Comparison of ENCODE assay signal across 9 cellular contexts in the genomic region with DNA sequence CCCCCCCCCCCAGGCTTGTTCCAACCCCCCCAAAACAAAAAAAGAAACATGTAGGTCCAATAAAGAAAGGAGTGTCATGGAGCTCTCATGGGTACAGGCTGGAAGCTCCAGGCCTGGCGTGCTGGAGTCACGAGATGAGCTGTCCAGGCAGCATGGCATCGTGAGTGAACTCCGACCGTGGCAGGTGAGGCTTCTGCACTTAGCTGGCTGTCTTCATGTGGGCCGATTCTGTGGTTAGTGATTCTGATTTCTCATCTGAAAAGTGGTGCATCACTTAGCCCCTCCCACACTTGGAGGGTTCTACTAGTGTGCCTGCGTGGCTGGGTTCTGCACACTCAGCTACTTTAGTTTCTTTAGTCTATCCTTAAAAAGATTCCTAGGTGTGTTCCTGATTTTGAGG.
DNase-seq lines count a peak whose midpoint lies in the region; ATAC-seq, FAIRE-seq and TF ChIP-seq lines count a peak whose summit lies in the region.
"Had no signal": no experiment of that assay in that cellular context is flagged by ENCODE, and none has a peak within 500 bp of the region (broad histone marks: within the 10 kb centered on the region; RNA-seq: fewer than 3 reads in every experiment).

No MANE protein-coding gene starts in this region.

- peak; percentile 61 for ATAC-seq in HG03521 (IDR thresholded peaks at IDR 0.05; ENCODE audit: unreplicated experiment)
- peak; percentile 87 to 93 for ATAC-seq in activated T-cell treated with anti-CD3 and anti-CD28 coated beads, Interleukin-2, amount 50 U/mL, for 4 hours

- H3K4me3 Mint-ChIP-seq in activated T-cell treated with anti-CD3 and anti-CD28 coated beads, Interleukin-2, amount 50 U/mL, for 4 hours: peak overlapping the region; percentile 49

- no peak overlapping the region for H3K27ac ChIP-seq in prostate gland
- H3K27ac ChIP-seq: ascending aorta had no signal

- H3K4me1 ChIP-seq in prostate gland (replicated peaks): no peaks in the 10 kb centered on the region

- H3K9me3 Mint-ChIP-seq in activated T-cell treated with anti-CD3 and anti-CD28 coated beads, Interleukin-2, amount 50 U/mL, for 4 hours: no peaks in the 10 kb centered on the region

- TF ChIP-seq CTCF in prostate gland (IDR thresholded peaks at IDR 0.05): no peak

- peaks cover 86% of the 10 kb centered on the region for H3K4me1 Mint-ChIP-seq in activated T-cell treated with anti-CD3 and anti-CD28 coated beads, Interleukin-2, amount 50 U/mL, for 4 hours (ENCODE audit: low read depth)

- H3K36me3 ChIP-seq in prostate gland (no peaks in the 10 kb centered on the region), MG63 (0 out of 2 replicates have a peak, but pooled peaks cover 3% of the 10 kb centered on the region)
- H3K36me3 ChIP-seq: ascending aorta had no signal

- H3K9me3 ChIP-seq in prostate gland (no peaks in the 10 kb centered on the region), MG63 (no peaks in the 10 kb centered on the region)
- H3K9me3 ChIP-seq: ascending aorta had no signal

- intact Hi-C loops in prostate gland (cut with DNase I): loop anchor here (10.0 kb wide), 1 partner anchor 787 kb away; a partner anchor contains a TSS

- H3K27me3 Mint-ChIP-seq in activated T-cell treated with anti-CD3 and anti-CD28 coated beads, Interleukin-2, amount 50 U/mL, for 4 hours (ENCODE audit: low read depth): no peaks in the 10 kb centered on the region

- 81% methylated on average over 7 of the region's 7 CpGs for WGBS in prostate gland

- FAIRE-seq in GM19239 (lab: Jason Lieb, UNC): peak; percentile 83

- no peak overlapping the region for H3K4me3 ChIP-seq in prostate gland
- H3K4me3 ChIP-seq in MG63: no peak overlapping the region
- H3K4me3 ChIP-seq: ascending aorta had no signal

- DNase-seq in GM19239 (ENCODE audit: insufficient read length, low spot score): peak; percentile 50
- DNase-seq in activated T-cell treated with anti-CD3 and anti-CD28 coated beads, Interleukin-2, amount 50 U/mL, for 4 hours: peak; percentile 60
- DNase-seq in stimulated activated CD4-positive, alpha-beta T cell treated with anti-CD3 and anti-CD28 coated beads, Interleukin-2, amount 100 ng/mL, for 4 hours (ENCODE audit: low read depth): peak; percentile 66
- no peak for DNase-seq in NK-92 treated with Interleukin-12 subunit alpha and Interleukin-12 subunit beta, amount 100 ng/mL, for 24 hours (lab: John Stamatoyannopoulos, UW)
- no peak for DNase-seq in NCI-H226
- DNase-seq in prostate gland (ENCODE audit: low spot score): no peak
- DNase-seq in MG63: no peak

- peaks cover 18% of the 10 kb centered on the region for H3K36me3 Mint-ChIP-seq in activated T-cell treated with anti-CD3 and anti-CD28 coated beads, Interleukin-2, amount 50 U/mL, for 4 hours (ENCODE audit: insufficient read depth)

- H3K27me3 ChIP-seq in prostate gland (replicated peaks; ENCODE audit: insufficient read depth) (no peaks in the 10 kb centered on the region), MG63 (no peaks in the 10 kb centered on the region)
- H3K27me3 ChIP-seq: ascending aorta had no signal

- TF ChIP-seq POLR2A in prostate gland (IDR thresholded peaks at IDR 0.05): no peak

Comparison
In these comparisons a context has a peak if more than half of its experiments do, and no peak if none do; other contexts are left out.
1. DNase-seq: peak in GM19239 (single experiment), activated T-cell treated with anti-CD3 and anti-CD28 coated beads, Interleukin-2, amount 50 U/mL, for 4 hours (single experiment) and stimulated activated CD4-positive, alpha-beta T cell treated with anti-CD3 and anti-CD28 coated beads, Interleukin-2, amount 100 ng/mL, for 4 hours (single experiment); none in NK-92 treated with Interleukin-12 subunit alpha and Interleukin-12 subunit beta, amount 100 ng/mL, for 24 hours (single experiment), NCI-H226 (single experiment), prostate gland (single experiment) and MG63 (single experiment).